11 cellular contexts compared by ENCODE assay signal in the genomic region with DNA sequence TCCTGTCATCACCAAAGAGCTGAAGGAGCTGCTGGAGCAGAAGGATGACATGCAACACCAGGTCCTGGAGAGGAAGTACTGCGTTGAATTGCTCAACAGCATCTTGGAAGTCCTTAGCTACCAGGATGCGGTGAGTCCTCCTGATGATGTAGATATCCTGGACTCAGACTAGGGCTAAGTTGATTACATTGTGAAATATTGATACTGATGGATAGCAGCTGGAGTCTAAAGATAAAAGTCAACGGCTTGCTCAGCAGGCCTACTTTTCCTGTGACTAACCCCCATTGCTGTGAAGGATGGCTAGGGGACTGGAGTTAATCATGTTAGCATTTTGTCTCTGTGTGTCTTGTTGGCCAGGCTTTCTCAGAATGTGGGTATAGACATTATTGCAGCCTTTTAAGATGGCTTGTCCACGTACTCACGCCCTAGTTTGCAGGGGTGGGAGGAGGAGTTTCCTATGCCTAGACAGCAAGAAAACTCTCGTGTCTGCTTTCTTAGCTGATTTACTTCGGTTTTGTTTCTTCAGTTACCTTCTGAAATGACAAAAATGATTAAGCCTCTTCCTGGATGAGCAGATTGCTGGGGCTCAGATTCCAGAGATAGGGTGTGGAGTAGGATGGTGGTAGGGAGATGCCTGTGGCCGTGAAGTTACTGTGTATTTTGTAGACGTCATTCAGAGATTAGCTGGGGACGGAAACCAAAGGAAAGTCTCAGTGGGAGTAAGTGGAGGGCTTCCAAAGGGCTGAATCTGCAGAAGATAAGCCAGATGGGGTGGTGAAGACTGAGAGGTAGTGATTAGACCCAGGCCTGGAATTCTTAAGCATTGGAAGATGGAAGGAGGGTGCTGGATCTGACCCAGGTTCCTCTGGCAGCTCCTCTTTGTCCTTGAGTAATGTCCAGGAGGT.
DNase-seq lines count a peak whose midpoint lies in the region; ATAC-seq, FAIRE-seq and TF ChIP-seq lines count a peak whose summit lies in the region.
"Had no signal": no experiment of that assay in that cellular context is flagged by ENCODE, and none has a peak within 500 bp of the region (broad histone marks: within the 10 kb centered on the region; RNA-seq: fewer than 3 reads in every experiment).

No MANE protein-coding gene starts in this region.

- FAIRE-seq in GM12892 (lab: Jason Lieb, UNC) (peak; percentile 56), frontal cortex (lab: Jason Lieb, UNC) (no peak)

- H3K4me1 ChIP-seq in SK-N-SH (ENCODE audit: control insufficient read depth in 1 of 2, insufficient read depth in 2 of 2, low read depth in 1 of 2, low read length in 1 of 2) = peaks cover 9 to 11% of the 10 kb centered on the region in 2 experiments
- H3K4me1 ChIP-seq: tibial artery had no signal

- WGBS in SK-N-SH (ENCODE audit: low lambda C conversion rate) = 15% methylated on average over 10 of the region's 10 CpGs

- H4K20me1 ChIP-seq in SK-N-SH (ENCODE audit: insufficient read depth) = no peaks in the 10 kb centered on the region

- peak overlapping the region; percentile 39; the same call in 1 of the 2 replicates for H2AFZ ChIP-seq in SK-N-SH (ENCODE audit: low read depth)

- peaks cover 46% of the 10 kb centered on the region for H3F3A ChIP-seq in SK-N-SH (replicated peaks; ENCODE audit: insufficient read depth)

- peak; percentile 82 to 96 for TF ChIP-seq EP300 in SK-N-SH (IDR thresholded peaks at IDR 0.05; ENCODE audit: borderline replicate concordance in 1 of 2, low read depth in 1 of 2, low read length in 1 of 2)

- no peaks in the 10 kb centered on the region for H3K9me2 ChIP-seq in SK-N-SH

- H3K9ac ChIP-seq in SK-N-SH = peak overlapping the region; percentile 47; the same call in 1 of the 2 replicates

- H3K4me3 ChIP-seq in SK-N-SH (ENCODE audit: low read depth in 2 of 2, low read length in 1 of 2) (peak overlapping the region in 1 of 2 experiments; percentile 36; a peak in 1 of 4 replicates), fibroblast of mammary gland (ENCODE audit: control insufficient read depth, low read depth, low read length) (no peak overlapping the region)
- H3K4me3 ChIP-seq: tibial artery had no signal

- H3K9me3 ChIP-seq in SK-N-SH = no peaks in the 10 kb centered on the region
- H3K9me3 ChIP-seq: tibial artery had no signal

- no peak for TF ChIP-seq POLR2A in GM12892 (IDR thresholded peaks at IDR 0.05; ENCODE audit: low read depth, low read length)

- no peak for DNase-seq in GM12892 (ENCODE audit: insufficient read length)
- DNase-seq in SK-N-SH = peak; percentile 59
- DNase-seq in fibroblast of mammary gland (ENCODE audit: low read depth) = peak; percentile 100
- DNase-seq in renal cortical epithelial cell (ENCODE audit: low read depth) = peak; percentile 42
- DNase-seq in stimulated activated naive CD4-positive, alpha-beta T cell treated with Interleukin-2 at 50 U/mL for 16 hours (lab: John Stamatoyannopoulos, UW) = no peak
- DNase-seq in frontal cortex (ENCODE audit: low spot score in 2 of 2) = no peak
- DNase-seq in T-helper 1 cell = no peak
- DNase-seq: nephron progenitor cell, SW 1271, tibial artery had no signal

- peak overlapping the region; percentile 71 for H3K4me2 ChIP-seq in SK-N-SH

- no peak for TF ChIP-seq CTCF in SK-N-SH (IDR thresholded peaks at IDR 0.05)
- no peak for TF ChIP-seq CTCF in fibroblast of mammary gland (conservative IDR thresholded peaks at IDR 0.05; ENCODE audit: control insufficient read depth, insufficient read depth, low read depth, low read length)

- CTCF ChIA-PET in SK-N-SH (lab: Yijun Ruan, JAX) = interaction anchor here (1.2 to 2.1 kb wide), 3 partner anchors 13 to 177 kb away, joined by 3 to 8 read pairs (median 6); partner anchors contain the start of gene INSYN2B

- peak overlapping the region; percentile 80 to 91 for H3K27ac ChIP-seq in SK-N-SH (ENCODE audit: low read depth in 2 of 2, low read length in 1 of 2)
- H3K27ac ChIP-seq: tibial artery had no signal

- ATAC-seq in GM19463 (IDR thresholded peaks at IDR 0.05; ENCODE audit: unreplicated experiment) = no peak

- no peaks in the 10 kb centered on the region for H3K36me3 ChIP-seq in SK-N-SH (replicated peaks in 1 of 2; ENCODE audit: control insufficient read depth in 1 of 2, insufficient read depth in 2 of 2, low read length in 1 of 2)
- H3K36me3 ChIP-seq: tibial artery had no signal

- H3K79me2 ChIP-seq in SK-N-SH (ENCODE audit: insufficient read depth) = no peaks in the 10 kb centered on the region

- H3K27me3 ChIP-seq in SK-N-SH (ENCODE audit: insufficient read depth) = no peaks in the 10 kb centered on the region

- POLR2A ChIA-PET in SK-N-SH (lab: Yijun Ruan, JAX) = no interaction called here

- no peak; the same call in 1 of the 2 replicates for TF ChIP-seq RAD21 in SK-N-SH (IDR thresholded peaks at IDR 0.05; ENCODE audit: low read length)

TF ChIP-seq in SK-N-SH, 30 proteins besides CTCF, POLR2A, EP300 and RAD21 (continues in another document):
- peak; percentile 46; the same call in 1 of the 2 replicates for TF ChIP-seq RCOR1 (IDR thresholded peaks at IDR 0.05; ENCODE audit: low read length)
- TF ChIP-seq, protein P1, sequence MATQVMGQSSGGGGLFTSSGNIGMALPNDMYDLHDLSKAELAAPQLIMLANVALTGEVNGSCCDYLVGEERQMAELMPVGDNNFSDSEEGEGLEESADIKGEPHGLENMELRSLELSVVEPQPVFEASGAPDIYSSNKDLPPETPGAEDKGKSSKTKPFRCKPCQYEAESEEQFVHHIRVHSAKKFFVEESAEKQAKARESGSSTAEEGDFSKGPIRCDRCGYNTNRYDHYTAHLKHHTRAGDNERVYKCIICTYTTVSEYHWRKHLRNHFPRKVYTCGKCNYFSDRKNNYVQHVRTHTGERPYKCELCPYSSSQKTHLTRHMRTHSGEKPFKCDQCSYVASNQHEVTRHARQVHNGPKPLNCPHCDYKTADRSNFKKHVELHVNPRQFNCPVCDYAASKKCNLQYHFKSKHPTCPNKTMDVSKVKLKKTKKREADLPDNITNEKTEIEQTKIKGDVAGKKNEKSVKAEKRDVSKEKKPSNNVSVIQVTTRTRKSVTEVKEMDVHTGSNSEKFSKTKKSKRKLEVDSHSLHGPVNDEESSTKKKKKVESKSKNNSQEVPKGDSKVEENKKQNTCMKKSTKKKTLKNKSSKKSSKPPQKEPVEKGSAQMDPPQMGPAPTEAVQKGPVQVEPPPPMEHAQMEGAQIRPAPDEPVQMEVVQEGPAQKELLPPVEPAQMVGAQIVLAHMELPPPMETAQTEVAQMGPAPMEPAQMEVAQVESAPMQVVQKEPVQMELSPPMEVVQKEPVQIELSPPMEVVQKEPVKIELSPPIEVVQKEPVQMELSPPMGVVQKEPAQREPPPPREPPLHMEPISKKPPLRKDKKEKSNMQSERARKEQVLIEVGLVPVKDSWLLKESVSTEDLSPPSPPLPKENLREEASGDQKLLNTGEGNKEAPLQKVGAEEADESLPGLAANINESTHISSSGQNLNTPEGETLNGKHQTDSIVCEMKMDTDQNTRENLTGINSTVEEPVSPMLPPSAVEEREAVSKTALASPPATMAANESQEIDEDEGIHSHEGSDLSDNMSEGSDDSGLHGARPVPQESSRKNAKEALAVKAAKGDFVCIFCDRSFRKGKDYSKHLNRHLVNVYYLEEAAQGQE (IDR thresholded peaks at IDR 0.05; ENCODE audit: low read depth, low read length) = peak; percentile 60; the same call in 1 of the 2 replicates
- peak; percentile 62; the same call in 1 of the 2 replicates for TF ChIP-seq SIN3A (IDR thresholded peaks at IDR 0.05; ENCODE audit: borderline replicate concordance, low read depth, low read length)
- TF ChIP-seq GABPA (IDR thresholded peaks at IDR 0.05; ENCODE audit: low read depth) = peak; percentile 45; the same call in 1 of the 2 replicates
- peak; percentile 96 for TF ChIP-seq JUND (IDR thresholded peaks at IDR 0.05)
- TF ChIP-seq TEAD4 (IDR thresholded peaks at IDR 0.05; ENCODE audit: borderline replicate concordance, insufficient read depth) = peak; percentile 88
- peak; percentile 74; the same call in 1 of the 2 replicates for TF ChIP-seq MEF2A (IDR thresholded peaks at IDR 0.05; ENCODE audit: borderline replicate concordance, low read depth)
- TF ChIP-seq RFX5 (IDR thresholded peaks at IDR 0.05; ENCODE audit: low read length) = no peak
- peak; percentile 53; the same call in 1 of the 2 replicates for TF ChIP-seq MAX (IDR thresholded peaks at IDR 0.05; ENCODE audit: low read depth)
- TF ChIP-seq USF1 (IDR thresholded peaks at IDR 0.05; ENCODE audit: borderline replicate concordance, low read depth) = no peak
- no peak for TF ChIP-seq EZH2phosphoT487 (IDR thresholded peaks at IDR 0.05; ENCODE audit: borderline replicate concordance, low read depth)
- TF ChIP-seq YY1 (IDR thresholded peaks at IDR 0.05; ENCODE audit: low read depth) = peak; percentile 22; the same call in 1 of the 2 replicates
- TF ChIP-seq, protein P2, sequence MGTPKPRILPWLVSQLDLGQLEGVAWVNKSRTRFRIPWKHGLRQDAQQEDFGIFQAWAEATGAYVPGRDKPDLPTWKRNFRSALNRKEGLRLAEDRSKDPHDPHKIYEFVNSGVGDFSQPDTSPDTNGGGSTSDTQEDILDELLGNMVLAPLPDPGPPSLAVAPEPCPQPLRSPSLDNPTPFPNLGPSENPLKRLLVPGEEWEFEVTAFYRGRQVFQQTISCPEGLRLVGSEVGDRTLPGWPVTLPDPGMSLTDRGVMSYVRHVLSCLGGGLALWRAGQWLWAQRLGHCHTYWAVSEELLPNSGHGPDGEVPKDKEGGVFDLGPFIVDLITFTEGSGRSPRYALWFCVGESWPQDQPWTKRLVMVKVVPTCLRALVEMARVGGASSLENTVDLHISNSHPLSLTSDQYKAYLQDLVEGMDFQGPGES (IDR thresholded peaks at IDR 0.05; ENCODE audit: low read depth, low read length) = no peak
- TF ChIP-seq NFIC (IDR thresholded peaks at IDR 0.05; ENCODE audit: borderline replicate concordance) = peak; percentile 85
- TF ChIP-seq SMC3 (IDR thresholded peaks at IDR 0.05; ENCODE audit: low read depth, low read length) = no peak

Comparison
In these comparisons a context has a peak if more than half of its experiments do, and no peak if none do; other contexts are left out.
1. DNase-seq: peak in SK-N-SH (single experiment), fibroblast of mammary gland (single experiment) and renal cortical epithelial cell (single experiment); none in GM12892 (single experiment), stimulated activated naive CD4-positive, alpha-beta T cell treated with Interleukin-2 at 50 U/mL for 16 hours (single experiment), frontal cortex (0 of 2) and T-helper 1 cell (0 of 5).